ENCODE assay signal across 8 cellular contexts in genomic region chr10:62083413-62083794, GRCh38.
DNase-seq lines count a peak whose midpoint lies in the region; ATAC-seq and TF ChIP-seq lines count a peak whose summit lies in the region.

No MANE protein-coding gene starts in this region.

- peaks cover 61% of the 10 kb centered on the region for H3K36me3 Mint-ChIP-seq in T-helper 1 cell treated with Interleukin-12 subunit alpha and Interleukin-12 subunit beta and Interleukin-4 antibody, amounts not matched to agents 30 μg/mL and 1 μg/mL, for 36 hours (ENCODE audit: low read depth)
- H3K36me3 Mint-ChIP-seq in activated T-cell treated with anti-CD3 and anti-CD28 coated beads, Interleukin-2, amount 50 U/mL, for 72 hours (ENCODE audit: insufficient read depth in 2 of 2) = peaks cover 24 to 60% of the 10 kb centered on the region in 2 donors

- ATAC-seq in activated T-cell treated with anti-CD3 and anti-CD28 coated beads, Interleukin-2, amount 50 U/mL, for 72 hours (replicated peaks in 1 of 2) = no peak
- ATAC-seq in left ventricle myocardium superior (peak; percentile 76), esophagus mucosa (no peak)
- no peak for ATAC-seq in stimulated activated naive CD8-positive, alpha-beta T cell treated with anti-CD3 and anti-CD28 coated beads, Interleukin-15, amount 100 ng/mL, for 72 hours

- H3K4me1 Mint-ChIP-seq in T-helper 1 cell treated with Interleukin-12 subunit alpha and Interleukin-12 subunit beta and Interleukin-4 antibody, amounts not matched to agents 30 μg/mL and 1 μg/mL, for 36 hours (ENCODE audit: low read depth) = peaks cover 62% of the 10 kb centered on the region
- peaks cover 68% of the 10 kb centered on the region for H3K4me1 Mint-ChIP-seq in activated T-cell treated with anti-CD3 and anti-CD28 coated beads, Interleukin-2, amount 50 U/mL, for 72 hours (ENCODE audit: low read depth)
- peaks cover 70% of the 10 kb centered on the region for H3K4me1 Mint-ChIP-seq in stimulated activated naive CD8-positive, alpha-beta T cell treated with anti-CD3 and anti-CD28 coated beads, Interleukin-15, amount 100 ng/mL, for 72 hours

- peak overlapping the region; percentile 84 for H3K27ac Mint-ChIP-seq in T-helper 1 cell treated with Interleukin-12 subunit alpha and Interleukin-12 subunit beta and Interleukin-4 antibody, amounts not matched to agents 30 μg/mL and 1 μg/mL, for 36 hours
- H3K27ac Mint-ChIP-seq in activated T-cell treated with anti-CD3 and anti-CD28 coated beads, Interleukin-2, amount 50 U/mL, for 72 hours = peak overlapping the region; percentile 31
- peak overlapping the region; percentile 75 to 97 for H3K27ac Mint-ChIP-seq in stimulated activated naive CD8-positive, alpha-beta T cell treated with anti-CD3 and anti-CD28 coated beads, Interleukin-15, amount 100 ng/mL, for 72 hours

- intact Hi-C loops in left ventricle myocardium superior (cut with micrococcal nuclease) = loop anchor here (5.0 kb wide), 1 partner anchor 36 kb away; no protein-coding TSS in a partner anchor

- H3K9me3 Mint-ChIP-seq in T-helper 1 cell treated with Interleukin-12 subunit alpha and Interleukin-12 subunit beta and Interleukin-4 antibody, amounts not matched to agents 30 μg/mL and 1 μg/mL, for 36 hours = no peaks in the 10 kb centered on the region
- H3K9me3 Mint-ChIP-seq in activated T-cell treated with anti-CD3 and anti-CD28 coated beads, Interleukin-2, amount 50 U/mL, for 72 hours = peaks cover 0 to 4% of the 10 kb centered on the region in 2 donors
- no peaks in the 10 kb centered on the region for H3K9me3 Mint-ChIP-seq in stimulated activated naive CD8-positive, alpha-beta T cell treated with anti-CD3 and anti-CD28 coated beads, Interleukin-15, amount 100 ng/mL, for 72 hours

- no peak for DNase-seq in T-helper 1 cell
- no peak for DNase-seq in activated T-cell treated with anti-CD3 and anti-CD28 coated beads, Interleukin-2, amount 50 U/mL, for 72 hours
- DNase-seq in left ventricle myocardium superior = no peak
- no peak for DNase-seq in stimulated activated naive CD8-positive, alpha-beta T cell treated with anti-CD3 and anti-CD28 coated beads, Interleukin-15, amount 100 ng/mL, for 72 hours
- DNase-seq in DMS114 treated with DMSO at 0.1 percent for 48 hours (lab: John Stamatoyannopoulos, UW; ENCODE audit: unreplicated experiment) = no peak
- no peak for DNase-seq in GM20000 (ENCODE audit: low spot score)

- no peak for TF ChIP-seq CTCF in GM20000 (IDR thresholded peaks at IDR 0.05; ENCODE audit: extremely low read depth, missing control alignments)

- peak overlapping the region; percentile 56 for H3K4me3 Mint-ChIP-seq in T-helper 1 cell treated with Interleukin-12 subunit alpha and Interleukin-12 subunit beta and Interleukin-4 antibody, amounts not matched to agents 30 μg/mL and 1 μg/mL, for 36 hours
- peak overlapping the region; percentile 61 to 77 for H3K4me3 Mint-ChIP-seq in activated T-cell treated with anti-CD3 and anti-CD28 coated beads, Interleukin-2, amount 50 U/mL, for 72 hours
- peak overlapping the region; percentile 69 to 73 for H3K4me3 Mint-ChIP-seq in stimulated activated naive CD8-positive, alpha-beta T cell treated with anti-CD3 and anti-CD28 coated beads, Interleukin-15, amount 100 ng/mL, for 72 hours

- H3K27me3 Mint-ChIP-seq in T-helper 1 cell treated with Interleukin-12 subunit alpha and Interleukin-12 subunit beta and Interleukin-4 antibody, amounts not matched to agents 30 μg/mL and 1 μg/mL, for 36 hours (ENCODE audit: low read depth) = no peaks in the 10 kb centered on the region
- H3K27me3 Mint-ChIP-seq in activated T-cell treated with anti-CD3 and anti-CD28 coated beads, Interleukin-2, amount 50 U/mL, for 72 hours (ENCODE audit: low read depth) = no peaks in the 10 kb centered on the region
- no peaks in the 10 kb centered on the region for H3K27me3 Mint-ChIP-seq in stimulated activated naive CD8-positive, alpha-beta T cell treated with anti-CD3 and anti-CD28 coated beads, Interleukin-15, amount 100 ng/mL, for 72 hours

Comparison
In these comparisons a context has a peak if more than half of its experiments do, and no peak if none do; other contexts are left out.
1. H3K27ac Mint-ChIP-seq: peak in every context shown above with its lines; median percentile 86 in stimulated activated naive CD8-positive, alpha-beta T cell treated with anti-CD3 and anti-CD28 coated beads, Interleukin-15, amount 100 ng/mL, for 72 hours; 84 in T-helper 1 cell treated with Interleukin-12 subunit alpha and Interleukin-12 subunit beta and Interleukin-4 antibody, amounts not matched to agents 30 μg/mL and 1 μg/mL, for 36 hours; 31 in activated T-cell treated with anti-CD3 and anti-CD28 coated beads, Interleukin-2, amount 50 U/mL, for 72 hours.